In genomic region chr17:7839199-7839889, GRCh38 we compare ENCODE assay signal across 8 cellular contexts. TPM values are rescaled to one million over a fixed set of nuclear protein-coding genes. Genes with fewer than 3 reads are reported as not detected.
DNase-seq lines count a peak whose midpoint lies in the region; ATAC-seq and TF ChIP-seq lines count a peak whose summit lies in the region.

No MANE protein-coding gene starts in this region.

- 53 to 59% (median 56%) methylated on average over 6 of the region's 6 CpGs for WGBS in adipose tissue, 3 donors
- 59 to 61% methylated on average over 6 of the region's 6 CpGs for WGBS in lung, 2 donors

- no peaks in the 10 kb centered on the region for H3K9me3 ChIP-seq in lung (ENCODE audit: control insufficient read depth in 2 of 2, insufficient read depth in 1 of 2, low read length in 1 of 2)

- no peak overlapping the region for H3K4me3 ChIP-seq in lung

- ATAC-seq in lung (ENCODE audit: insufficient read depth, low FRiP score) (no peak), HG02840 (IDR thresholded peaks at IDR 0.05; ENCODE audit: low FRiP score, unreplicated experiment) (no peak)

- peaks cover 0 to 2% of the 10 kb centered on the region in 2 donors for H3K36me3 ChIP-seq in lung (ENCODE audit: control insufficient read depth in 2 of 2, insufficient read depth in 2 of 2, low read length in 2 of 2)

- H3K27me3 Mint-ChIP-seq in type B pancreatic cell, result no peaks in the 10 kb centered on the region

- TF ChIP-seq CTCF in lung (IDR thresholded peaks at IDR 0.05; ENCODE audit: control extremely low read depth, extremely low read depth), result no peak
- no peak for TF ChIP-seq CTCF in type B pancreatic cell (conservative IDR thresholded peaks at IDR 0.05)

- peaks cover 9% of the 10 kb centered on the region for H3K36me3 Mint-ChIP-seq in type B pancreatic cell

- peaks cover 43% of the 10 kb centered on the region for H3K4me1 Mint-ChIP-seq in type B pancreatic cell (ENCODE audit: unreplicated experiment)

- peak; percentile 62 for DNase-seq in activated effector memory CD4-positive, alpha-beta T cell treated with anti-CD3 and anti-CD28 coated beads, Interleukin-2, amount 50 U/mL, for 16 hours
- no peak for DNase-seq in activated effector memory CD4-positive, alpha-beta T cell treated with Interleukin-2 at 50 U/mL for 16 hours
- DNase-seq in lung (ENCODE audit: low spot score) (peak; percentile 52), type B pancreatic cell (ENCODE audit: extremely low spot score, unreplicated experiment) (no peak), AG20443 (ENCODE audit: low spot score) (no peak), hepatic stellate cell (ENCODE audit: low spot score) (no peak)

- peak overlapping the region; percentile 98 for H3K27ac Mint-ChIP-seq in type B pancreatic cell

- peak overlapping the region; percentile 57 for H3K27ac ChIP-seq in adipose tissue (ENCODE audit: low read depth, low read length)
- H3K27ac ChIP-seq in lung (ENCODE audit: low read depth in 1 of 2, low read length in 1 of 2), result peak overlapping the region in 1 of 2 donors; percentile 75

- H3K9me3 Mint-ChIP-seq in type B pancreatic cell, result no peaks in the 10 kb centered on the region

- no peaks in the 10 kb centered on the region for H3K27me3 ChIP-seq in lung (ENCODE audit: control insufficient read depth, insufficient read depth)

- H3K4me1 ChIP-seq in lung (ENCODE audit: control insufficient read depth in 2 of 2, insufficient read depth in 2 of 2, low read length in 2 of 2), result peaks cover 7 to 14% of the 10 kb centered on the region in 2 donors

- H3K4me3 Mint-ChIP-seq in type B pancreatic cell, result peak overlapping the region; percentile 96

RNA-seq across cellular contexts. Expression of gene KDM6B, which starts 5.3 kb away (rescaled TPM):
- polyA plus RNA-seq in adipose tissue (10 to 100 TPM in 2 of 3 donors, 1 to 10 TPM in 1; 4.6 to 44.6 (median 21.6) TPM), lung (10 to 100 TPM; 30.2 to 38.9 TPM)
- total RNA-seq in lung (10 to 100 TPM; 21.0 to 52.9 TPM), type B pancreatic cell (ENCODE audit: low replicate concordance) (69.1 and 85.1 TPM in 2 replicates)

RNA-seq across cellular contexts. Expression of gene TMEM88, which starts 15.5 kb away (rescaled TPM):
- polyA plus RNA-seq in adipose tissue (10 to 100 TPM; 10.4 to 85.7 (median 77.4) TPM), lung (10 to 100 TPM; 11.5 to 19.6 TPM)
- total RNA-seq in lung (10 to 100 TPM in 1 of 2 donors, 1 to 10 TPM in 1; 6.3 to 11.2 TPM), type B pancreatic cell (ENCODE audit: low replicate concordance) (4.5 and 10.2 TPM in 2 replicates)

RNA-seq across cellular contexts. Expression of gene NAA38, which starts 18.0 kb away (rescaled TPM):
- 100 to 1,000 TPM in 2 of 3 donors, 10 to 100 TPM in 1; 69.0 to 191 (median 132) TPM for polyA plus RNA-seq in adipose tissue
- total RNA-seq in lung, result 10 to 100 TPM; 58.2 to 85.3 TPM
- polyA plus RNA-seq in lung, result 100 to 1,000 TPM; 120 to 239 TPM
- 43.6 and 64.9 TPM in 2 replicates for total RNA-seq in type B pancreatic cell (ENCODE audit: low replicate concordance)

RNA-seq across cellular contexts. Expression of gene CYB5D1, which starts 18.5 kb away (rescaled TPM):
- polyA plus RNA-seq in adipose tissue (10 to 100 TPM in 2 of 3 donors, 1 to 10 TPM in 1; 8.9 to 15.4 (median 11.2) TPM), lung (10 to 100 TPM in 1 of 2 donors, 1 to 10 TPM in 1; 5.5 to 10.1 TPM)
- total RNA-seq in lung (10 to 100 TPM; 17.9 to 21.6 TPM), type B pancreatic cell (ENCODE audit: low replicate concordance) (16.6 and 17.9 TPM in 2 replicates)

RNA-seq across cellular contexts. Expression of gene CHD3, which starts 49.2 kb away (rescaled TPM):
- 100 to 1,000 TPM in 1 of 3 donors, 10 to 100 TPM in 2; 38.4 to 169 (median 39.4) TPM for polyA plus RNA-seq in adipose tissue
- 100 to 1,000 TPM in 1 of 2 donors, 10 to 100 TPM in 1; 83.0 to 112 TPM for total RNA-seq in lung
- polyA plus RNA-seq in lung, result 10 to 100 TPM; 60.9 to 69.9 TPM
- 170 and 172 TPM in 2 replicates for total RNA-seq in type B pancreatic cell (ENCODE audit: low replicate concordance)

Comparison
In these comparisons a context has a peak if more than half of its experiments do, and no peak if none do; other contexts are left out.
1. DNase-seq: peak in activated effector memory CD4-positive, alpha-beta T cell treated with anti-CD3 and anti-CD28 coated beads, Interleukin-2, amount 50 U/mL, for 16 hours (single experiment) and lung (single experiment); none in activated effector memory CD4-positive, alpha-beta T cell treated with Interleukin-2 at 50 U/mL for 16 hours (single experiment), type B pancreatic cell (single experiment), AG20443 (single experiment) and hepatic stellate cell (single experiment).